In the genomic region with DNA sequence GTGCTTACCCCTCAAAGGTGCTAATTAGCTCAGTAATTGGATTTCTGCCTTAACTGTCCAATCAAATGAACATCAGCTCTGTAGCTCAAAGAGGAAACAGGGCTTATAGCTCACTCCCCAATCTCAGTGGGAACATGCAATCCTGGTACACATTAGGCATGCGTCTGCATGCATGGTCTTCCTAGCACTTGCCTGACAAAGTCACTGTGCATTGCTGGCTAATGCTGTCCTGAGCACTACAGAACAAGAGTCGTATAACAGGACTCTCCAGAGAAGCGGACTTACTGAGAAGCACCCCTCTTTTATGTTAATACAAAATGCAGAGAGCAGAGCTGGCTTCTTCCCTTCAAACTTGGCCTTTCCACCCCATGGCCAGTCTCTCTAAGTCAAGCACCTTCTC, we compare ENCODE assay signal across 1 cellular context.
TF ChIP-seq lines count a peak whose summit lies in the region.

No MANE protein-coding gene starts in this region.

TF ChIP-seq in GM23338, 12 proteins besides CTCF, POLR2A, EP300 and RAD21 (continued from another document):
- TF ChIP-seq, protein P1, sequence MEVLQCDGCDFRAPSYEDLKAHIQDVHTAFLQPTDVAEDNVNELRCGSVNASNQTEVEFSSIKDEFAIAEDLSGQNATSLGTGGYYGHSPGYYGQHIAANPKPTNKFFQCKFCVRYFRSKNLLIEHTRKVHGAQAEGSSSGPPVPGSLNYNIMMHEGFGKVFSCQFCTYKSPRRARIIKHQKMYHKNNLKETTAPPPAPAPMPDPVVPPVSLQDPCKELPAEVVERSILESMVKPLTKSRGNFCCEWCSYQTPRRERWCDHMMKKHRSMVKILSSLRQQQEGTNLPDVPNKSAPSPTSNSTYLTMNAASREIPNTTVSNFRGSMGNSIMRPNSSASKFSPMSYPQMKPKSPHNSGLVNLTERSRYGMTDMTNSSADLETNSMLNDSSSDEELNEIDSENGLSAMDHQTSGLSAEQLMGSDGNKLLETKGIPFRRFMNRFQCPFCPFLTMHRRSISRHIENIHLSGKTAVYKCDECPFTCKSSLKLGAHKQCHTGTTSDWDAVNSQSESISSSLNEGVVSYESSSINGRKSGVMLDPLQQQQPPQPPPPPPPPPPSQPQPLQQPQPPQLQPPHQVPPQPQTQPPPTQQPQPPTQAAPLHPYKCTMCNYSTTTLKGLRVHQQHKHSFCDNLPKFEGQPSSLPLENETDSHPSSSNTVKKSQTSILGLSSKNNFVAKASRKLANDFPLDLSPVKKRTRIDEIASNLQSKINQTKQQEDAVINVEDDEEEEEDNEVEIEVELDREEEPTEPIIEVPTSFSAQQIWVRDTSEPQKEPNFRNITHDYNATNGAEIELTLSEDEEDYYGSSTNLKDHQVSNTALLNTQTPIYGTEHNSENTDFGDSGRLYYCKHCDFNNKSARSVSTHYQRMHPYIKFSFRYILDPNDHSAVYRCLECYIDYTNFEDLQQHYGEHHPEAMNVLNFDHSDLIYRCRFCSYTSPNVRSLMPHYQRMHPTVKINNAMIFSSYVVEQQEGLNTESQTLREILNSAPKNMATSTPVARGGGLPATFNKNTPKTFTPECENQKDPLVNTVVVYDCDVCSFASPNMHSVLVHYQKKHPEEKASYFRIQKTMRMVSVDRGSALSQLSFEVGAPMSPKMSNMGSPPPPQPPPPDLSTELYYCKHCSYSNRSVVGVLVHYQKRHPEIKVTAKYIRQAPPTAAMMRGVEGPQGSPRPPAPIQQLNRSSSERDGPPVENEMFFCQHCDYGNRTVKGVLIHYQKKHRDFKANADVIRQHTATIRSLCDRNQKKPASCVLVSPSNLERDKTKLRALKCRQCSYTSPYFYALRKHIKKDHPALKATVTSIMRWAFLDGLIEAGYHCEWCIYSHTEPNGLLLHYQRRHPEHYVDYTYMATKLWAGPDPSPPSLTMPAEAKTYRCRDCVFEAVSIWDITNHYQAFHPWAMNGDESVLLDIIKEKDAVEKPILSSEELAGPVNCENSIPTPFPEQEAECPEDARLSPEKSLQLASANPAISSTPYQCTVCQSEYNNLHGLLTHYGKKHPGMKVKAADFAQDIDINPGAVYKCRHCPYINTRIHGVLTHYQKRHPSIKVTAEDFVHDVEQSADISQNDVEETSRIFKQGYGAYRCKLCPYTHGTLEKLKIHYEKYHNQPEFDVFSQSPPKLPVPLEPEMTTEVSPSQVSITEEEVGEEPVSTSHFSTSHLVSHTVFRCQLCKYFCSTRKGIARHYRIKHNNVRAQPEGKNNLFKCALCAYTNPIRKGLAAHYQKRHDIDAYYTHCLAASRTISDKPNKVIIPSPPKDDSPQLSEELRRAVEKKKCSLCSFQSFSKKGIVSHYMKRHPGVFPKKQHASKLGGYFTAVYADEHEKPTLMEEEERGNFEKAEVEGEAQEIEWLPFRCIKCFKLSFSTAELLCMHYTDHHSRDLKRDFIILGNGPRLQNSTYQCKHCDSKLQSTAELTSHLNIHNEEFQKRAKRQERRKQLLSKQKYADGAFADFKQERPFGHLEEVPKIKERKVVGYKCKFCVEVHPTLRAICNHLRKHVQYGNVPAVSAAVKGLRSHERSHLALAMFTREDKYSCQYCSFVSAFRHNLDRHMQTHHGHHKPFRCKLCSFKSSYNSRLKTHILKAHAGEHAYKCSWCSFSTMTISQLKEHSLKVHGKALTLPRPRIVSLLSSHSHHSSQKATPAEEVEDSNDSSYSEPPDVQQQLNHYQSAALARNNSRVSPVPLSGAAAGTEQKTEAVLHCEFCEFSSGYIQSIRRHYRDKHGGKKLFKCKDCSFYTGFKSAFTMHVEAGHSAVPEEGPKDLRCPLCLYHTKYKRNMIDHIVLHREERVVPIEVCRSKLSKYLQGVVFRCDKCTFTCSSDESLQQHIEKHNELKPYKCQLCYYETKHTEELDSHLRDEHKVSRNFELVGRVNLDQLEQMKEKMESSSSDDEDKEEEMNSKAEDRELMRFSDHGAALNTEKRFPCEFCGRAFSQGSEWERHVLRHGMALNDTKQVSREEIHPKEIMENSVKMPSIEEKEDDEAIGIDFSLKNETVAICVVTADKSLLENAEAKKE (CRISPR knock-in tag; IDR thresholded peaks at IDR 0.05) = no peak
- TF ChIP-seq EZH2 (IDR thresholded peaks at IDR 0.05; ENCODE audit: low read depth, unreplicated experiment) (no peak), ZNF331 (CRISPR knock-in tag; IDR thresholded peaks at IDR 0.05; ENCODE audit: low read depth) (no peak), EZH2phosphoT487 (IDR thresholded peaks at IDR 0.05; ENCODE audit: unreplicated experiment) (no peak), POLR2AphosphoS5 (IDR thresholded peaks at IDR 0.05; ENCODE audit: low read depth) (no peak), JUNB (IDR thresholded peaks at IDR 0.05; ENCODE audit: unreplicated experiment) (no peak), STAT1 (IDR thresholded peaks at IDR 0.05; ENCODE audit: unreplicated experiment) (no peak)
- TF ChIP-seq, protein P2, sequence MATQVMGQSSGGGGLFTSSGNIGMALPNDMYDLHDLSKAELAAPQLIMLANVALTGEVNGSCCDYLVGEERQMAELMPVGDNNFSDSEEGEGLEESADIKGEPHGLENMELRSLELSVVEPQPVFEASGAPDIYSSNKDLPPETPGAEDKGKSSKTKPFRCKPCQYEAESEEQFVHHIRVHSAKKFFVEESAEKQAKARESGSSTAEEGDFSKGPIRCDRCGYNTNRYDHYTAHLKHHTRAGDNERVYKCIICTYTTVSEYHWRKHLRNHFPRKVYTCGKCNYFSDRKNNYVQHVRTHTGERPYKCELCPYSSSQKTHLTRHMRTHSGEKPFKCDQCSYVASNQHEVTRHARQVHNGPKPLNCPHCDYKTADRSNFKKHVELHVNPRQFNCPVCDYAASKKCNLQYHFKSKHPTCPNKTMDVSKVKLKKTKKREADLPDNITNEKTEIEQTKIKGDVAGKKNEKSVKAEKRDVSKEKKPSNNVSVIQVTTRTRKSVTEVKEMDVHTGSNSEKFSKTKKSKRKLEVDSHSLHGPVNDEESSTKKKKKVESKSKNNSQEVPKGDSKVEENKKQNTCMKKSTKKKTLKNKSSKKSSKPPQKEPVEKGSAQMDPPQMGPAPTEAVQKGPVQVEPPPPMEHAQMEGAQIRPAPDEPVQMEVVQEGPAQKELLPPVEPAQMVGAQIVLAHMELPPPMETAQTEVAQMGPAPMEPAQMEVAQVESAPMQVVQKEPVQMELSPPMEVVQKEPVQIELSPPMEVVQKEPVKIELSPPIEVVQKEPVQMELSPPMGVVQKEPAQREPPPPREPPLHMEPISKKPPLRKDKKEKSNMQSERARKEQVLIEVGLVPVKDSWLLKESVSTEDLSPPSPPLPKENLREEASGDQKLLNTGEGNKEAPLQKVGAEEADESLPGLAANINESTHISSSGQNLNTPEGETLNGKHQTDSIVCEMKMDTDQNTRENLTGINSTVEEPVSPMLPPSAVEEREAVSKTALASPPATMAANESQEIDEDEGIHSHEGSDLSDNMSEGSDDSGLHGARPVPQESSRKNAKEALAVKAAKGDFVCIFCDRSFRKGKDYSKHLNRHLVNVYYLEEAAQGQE (IDR thresholded peaks at IDR 0.05; ENCODE audit: unreplicated experiment) = no peak
